ENCODE assay signal across 1 cellular context in the genomic region with DNA sequence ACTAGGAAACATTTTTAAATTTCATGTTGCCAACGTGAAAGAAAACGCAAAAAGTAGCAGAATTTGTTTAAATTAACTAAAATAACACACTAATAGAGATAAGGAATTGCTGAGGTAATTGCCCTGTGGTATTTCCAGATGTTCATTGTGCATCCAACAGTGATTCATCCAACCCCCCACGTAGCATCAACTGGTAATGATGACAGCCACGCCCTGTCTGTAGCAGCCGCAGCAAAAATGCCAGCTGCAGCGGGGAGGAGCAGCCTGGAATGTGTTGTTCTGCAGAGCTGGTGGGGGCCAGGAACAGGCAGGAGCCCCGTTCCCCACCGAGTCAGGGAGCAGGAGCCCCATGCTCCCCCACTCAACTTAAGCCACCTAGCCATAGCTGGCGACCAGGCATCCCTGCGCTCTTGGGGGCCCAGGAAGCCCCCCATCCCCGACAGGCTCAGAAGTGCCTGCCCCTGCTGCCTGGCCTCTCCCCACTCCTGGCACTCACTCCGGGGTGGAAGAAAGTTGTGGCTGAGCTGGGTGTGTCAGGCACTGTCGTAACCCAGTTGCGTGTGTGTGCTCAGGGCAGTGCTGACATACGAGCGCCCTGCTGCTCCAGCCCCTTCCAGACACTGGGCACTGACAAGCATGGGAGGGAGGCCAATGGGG.
TF ChIP-seq lines count a peak whose summit lies in the region.

No MANE protein-coding gene starts in this region.

TF ChIP-seq in HCT116, 20 proteins besides CTCF, POLR2A, EP300 and RAD21:
- TF ChIP-seq YY1 (IDR thresholded peaks at IDR 0.05; ENCODE audit: extremely low read depth, insufficient replicate concordance, low read depth, low read length) (no peak), ZNF274 (IDR thresholded peaks at IDR 0.05; ENCODE audit: low read depth, low read length) (no peak), FOSL1 (IDR thresholded peaks at IDR 0.05; ENCODE audit: low read depth) (no peak), SRF (IDR thresholded peaks at IDR 0.05; ENCODE audit: low read depth) (no peak), CBX3 (IDR thresholded peaks at IDR 0.05; ENCODE audit: low read depth) (no peak), ZFX (IDR thresholded peaks at IDR 0.05) (no peak), JUND (IDR thresholded peaks at IDR 0.05) (no peak), CEBPB (IDR thresholded peaks at IDR 0.05; ENCODE audit: low read depth) (no peak), POLR2AphosphoS5 (IDR thresholded peaks at IDR 0.05; ENCODE audit: low read depth, low read length) (no peak), EZH2 (IDR thresholded peaks at IDR 0.05) (no peak), ELF1 (IDR thresholded peaks at IDR 0.05; ENCODE audit: borderline replicate concordance, low read depth) (no peak), TCF7L2 (IDR thresholded peaks at IDR 0.05; ENCODE audit: borderline replicate concordance, extremely low read depth, insufficient read depth, insufficient read length) (no peak), SP1 (IDR thresholded peaks at IDR 0.05; ENCODE audit: low read depth) (no peak), SIN3A (IDR thresholded peaks at IDR 0.05; ENCODE audit: low read depth) (no peak), EGR1 (IDR thresholded peaks at IDR 0.05; ENCODE audit: low read depth) (no peak), EZH2phosphoT487 (IDR thresholded peaks at IDR 0.05; ENCODE audit: borderline replicate concordance) (no peak)
- TF ChIP-seq, protein P1, sequence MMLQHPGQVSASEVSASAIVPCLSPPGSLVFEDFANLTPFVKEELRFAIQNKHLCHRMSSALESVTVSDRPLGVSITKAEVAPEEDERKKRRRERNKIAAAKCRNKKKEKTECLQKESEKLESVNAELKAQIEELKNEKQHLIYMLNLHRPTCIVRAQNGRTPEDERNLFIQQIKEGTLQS (IDR thresholded peaks at IDR 0.05): no peak
- TF ChIP-seq, protein P2, sequence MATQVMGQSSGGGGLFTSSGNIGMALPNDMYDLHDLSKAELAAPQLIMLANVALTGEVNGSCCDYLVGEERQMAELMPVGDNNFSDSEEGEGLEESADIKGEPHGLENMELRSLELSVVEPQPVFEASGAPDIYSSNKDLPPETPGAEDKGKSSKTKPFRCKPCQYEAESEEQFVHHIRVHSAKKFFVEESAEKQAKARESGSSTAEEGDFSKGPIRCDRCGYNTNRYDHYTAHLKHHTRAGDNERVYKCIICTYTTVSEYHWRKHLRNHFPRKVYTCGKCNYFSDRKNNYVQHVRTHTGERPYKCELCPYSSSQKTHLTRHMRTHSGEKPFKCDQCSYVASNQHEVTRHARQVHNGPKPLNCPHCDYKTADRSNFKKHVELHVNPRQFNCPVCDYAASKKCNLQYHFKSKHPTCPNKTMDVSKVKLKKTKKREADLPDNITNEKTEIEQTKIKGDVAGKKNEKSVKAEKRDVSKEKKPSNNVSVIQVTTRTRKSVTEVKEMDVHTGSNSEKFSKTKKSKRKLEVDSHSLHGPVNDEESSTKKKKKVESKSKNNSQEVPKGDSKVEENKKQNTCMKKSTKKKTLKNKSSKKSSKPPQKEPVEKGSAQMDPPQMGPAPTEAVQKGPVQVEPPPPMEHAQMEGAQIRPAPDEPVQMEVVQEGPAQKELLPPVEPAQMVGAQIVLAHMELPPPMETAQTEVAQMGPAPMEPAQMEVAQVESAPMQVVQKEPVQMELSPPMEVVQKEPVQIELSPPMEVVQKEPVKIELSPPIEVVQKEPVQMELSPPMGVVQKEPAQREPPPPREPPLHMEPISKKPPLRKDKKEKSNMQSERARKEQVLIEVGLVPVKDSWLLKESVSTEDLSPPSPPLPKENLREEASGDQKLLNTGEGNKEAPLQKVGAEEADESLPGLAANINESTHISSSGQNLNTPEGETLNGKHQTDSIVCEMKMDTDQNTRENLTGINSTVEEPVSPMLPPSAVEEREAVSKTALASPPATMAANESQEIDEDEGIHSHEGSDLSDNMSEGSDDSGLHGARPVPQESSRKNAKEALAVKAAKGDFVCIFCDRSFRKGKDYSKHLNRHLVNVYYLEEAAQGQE (IDR thresholded peaks at IDR 0.05; ENCODE audit: low read depth): no peak
- TF ChIP-seq, protein P3, sequence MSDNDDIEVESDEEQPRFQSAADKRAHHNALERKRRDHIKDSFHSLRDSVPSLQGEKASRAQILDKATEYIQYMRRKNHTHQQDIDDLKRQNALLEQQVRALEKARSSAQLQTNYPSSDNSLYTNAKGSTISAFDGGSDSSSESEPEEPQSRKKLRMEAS (IDR thresholded peaks at IDR 0.05): no peak
- TF ChIP-seq, protein P4, sequence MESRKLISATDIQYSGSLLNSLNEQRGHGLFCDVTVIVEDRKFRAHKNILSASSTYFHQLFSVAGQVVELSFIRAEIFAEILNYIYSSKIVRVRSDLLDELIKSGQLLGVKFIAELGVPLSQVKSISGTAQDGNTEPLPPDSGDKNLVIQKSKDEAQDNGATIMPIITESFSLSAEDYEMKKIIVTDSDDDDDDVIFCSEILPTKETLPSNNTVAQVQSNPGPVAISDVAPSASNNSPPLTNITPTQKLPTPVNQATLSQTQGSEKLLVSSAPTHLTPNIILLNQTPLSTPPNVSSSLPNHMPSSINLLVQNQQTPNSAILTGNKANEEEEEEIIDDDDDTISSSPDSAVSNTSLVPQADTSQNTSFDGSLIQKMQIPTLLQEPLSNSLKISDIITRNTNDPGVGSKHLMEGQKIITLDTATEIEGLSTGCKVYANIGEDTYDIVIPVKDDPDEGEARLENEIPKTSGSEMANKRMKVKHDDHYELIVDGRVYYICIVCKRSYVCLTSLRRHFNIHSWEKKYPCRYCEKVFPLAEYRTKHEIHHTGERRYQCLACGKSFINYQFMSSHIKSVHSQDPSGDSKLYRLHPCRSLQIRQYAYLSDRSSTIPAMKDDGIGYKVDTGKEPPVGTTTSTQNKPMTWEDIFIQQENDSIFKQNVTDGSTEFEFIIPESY (IDR thresholded peaks at IDR 0.05; ENCODE audit: extremely low read depth, insufficient replicate concordance, low read length): no peak
